30 cellular contexts compared by ENCODE assay signal in genomic region chr13:91468301-91468700, GRCh38.
DNase-seq lines count a peak whose midpoint lies in the region; ATAC-seq, FAIRE-seq and TF ChIP-seq lines count a peak whose summit lies in the region.
"Had no signal": no experiment of that assay in that cellular context is flagged by ENCODE, and none has a peak within 500 bp of the region (broad histone marks: within the 10 kb centered on the region; RNA-seq: fewer than 3 reads in every experiment).

No MANE protein-coding gene starts in this region.

- H3K4me3 Mint-ChIP-seq in astrocyte (ENCODE audit: unreplicated experiment) = no peak overlapping the region
- H3K4me3 Mint-ChIP-seq: activated CD4-positive, alpha-beta T cell treated with anti-CD3 and anti-CD28 coated beads for 36 hours; CD4-positive, CD25-positive, alpha-beta regulatory T cell; neural progenitor cell; T-helper 1 cell treated with Interleukin-12 subunit alpha and Interleukin-12 subunit beta and Interleukin-4 antibody, amounts not matched to agents 30 μg/mL and 1 μg/mL, for 36 hours had no signal

- DNase-seq in M059J (ENCODE audit: low read depth) = peak; percentile 5
- DNase-seq in astrocyte (ENCODE audit: low read depth) = peak; percentile 1
- peak; percentile 10 for DNase-seq in kidney glomerular epithelial cell (lab: John Stamatoyannopoulos, UW)
- DNase-seq in NCI-H1105 treated with DMSO at 0.1 percent for 48 hours (lab: John Stamatoyannopoulos, UW) = no peak
- no peak for DNase-seq in nucleus accumbens (lab: John Stamatoyannopoulos, UW)
- no peak for DNase-seq in AML-193 (lab: John Stamatoyannopoulos, UW)
- no peak for DNase-seq in GM12892 (ENCODE audit: insufficient read length)
- DNase-seq: activated CD4-positive, alpha-beta T cell treated with anti-CD3 and anti-CD28 coated beads for 36 hours; activated CD8-positive, alpha-beta memory T cell treated with anti-CD3 and anti-CD28 coated beads for 24 hours; activated naive CD4-positive, alpha-beta T cell; activated T-cell treated with anti-CD3 and anti-CD28 coated beads, Interleukin-2, amount 50 U/mL, for 48 hours; amniotic stem cell; CD4-positive, CD25-positive, alpha-beta regulatory T cell; esophagus squamous epithelium; islet precursor cell; Kasumi-1; NCI-H1105; NCI-H2081; psoas muscle; SHP77 treated with DMSO at 0.1 percent for 48 hours; stimulated activated CD8-positive, alpha-beta memory T cell treated with anti-CD3 and anti-CD28 coated beads, Interleukin-4, amount 100 ng/mL, for 48 hours; stomach had no signal

- H3K27ac ChIP-seq in astrocyte (ENCODE audit: low read depth, low read length) = no peak overlapping the region
- H3K27ac ChIP-seq: cardiac muscle cell, coronary artery, esophagus squamous epithelium, gastroesophageal sphincter, neural progenitor cell, psoas muscle, stomach, tibial nerve had no signal

- H3K4me1 ChIP-seq in astrocyte (ENCODE audit: insufficient read depth, low read length) = no peaks in the 10 kb centered on the region
- H3K4me1 ChIP-seq: esophagus squamous epithelium, gastroesophageal sphincter, neural progenitor cell, psoas muscle, stomach, tibial nerve had no signal

- H2AFZ ChIP-seq in astrocyte (ENCODE audit: low read depth, low read length) = no peak overlapping the region
- H2AFZ ChIP-seq: neural progenitor cell had no signal

- no peak for FAIRE-seq in astrocyte (lab: Jason Lieb, UNC)
- no peak for FAIRE-seq in GM12892 (lab: Jason Lieb, UNC)

- TF ChIP-seq CTCF in astrocyte (IDR thresholded peaks at IDR 0.05; ENCODE audit: insufficient read depth, low read depth, low read length) = no peak

- H3K36me3 Mint-ChIP-seq in astrocyte (ENCODE audit: low read depth, unreplicated experiment) = no peaks in the 10 kb centered on the region
- H3K36me3 Mint-ChIP-seq: CD4-positive, CD25-positive, alpha-beta regulatory T cell; neural progenitor cell had no signal

- no peak for TF ChIP-seq POLR2A in GM12892 (IDR thresholded peaks at IDR 0.05; ENCODE audit: low read depth, low read length)

- no peaks in the 10 kb centered on the region for H4K20me1 ChIP-seq in astrocyte (ENCODE audit: insufficient read depth, low read length)

- no peaks in the 10 kb centered on the region for H3K27me3 ChIP-seq in astrocyte (ENCODE audit: insufficient read depth, low read length)
- H3K27me3 ChIP-seq: cardiac muscle cell, esophagus squamous epithelium, neural progenitor cell, stomach, tibial nerve had no signal

- H3K4me1 Mint-ChIP-seq in astrocyte (ENCODE audit: low read depth, unreplicated experiment) = peaks cover 7% of the 10 kb centered on the region
- H3K4me1 Mint-ChIP-seq: activated CD4-positive, alpha-beta T cell treated with anti-CD3 and anti-CD28 coated beads for 36 hours; CD4-positive, CD25-positive, alpha-beta regulatory T cell had no signal

- peak; percentile 48 for ATAC-seq in GM21529 (IDR thresholded peaks at IDR 0.05; ENCODE audit: unreplicated experiment)
- ATAC-seq: activated CD4-positive, alpha-beta T cell treated with anti-CD3 and anti-CD28 coated beads for 36 hours; gastroesophageal sphincter; psoas muscle had no signal

- no peaks in the 10 kb centered on the region for H3K27me3 Mint-ChIP-seq in astrocyte (ENCODE audit: low read depth, unreplicated experiment)
- H3K27me3 Mint-ChIP-seq: CD4-positive, CD25-positive, alpha-beta regulatory T cell had no signal

- H3K4me3 ChIP-seq in astrocyte (ENCODE audit: insufficient read depth, low read depth, low read length) = no peak overlapping the region
- H3K4me3 ChIP-seq: cardiac muscle cell, coronary artery, esophagus squamous epithelium, gastroesophageal sphincter, lung, neural progenitor cell, psoas muscle, stomach, tibial nerve had no signal

- no peak overlapping the region for H3K9ac ChIP-seq in astrocyte (ENCODE audit: low read length)
- H3K9ac ChIP-seq: neural progenitor cell had no signal

- H3K27ac Mint-ChIP-seq in astrocyte (ENCODE audit: unreplicated experiment) = no peak overlapping the region
- H3K27ac Mint-ChIP-seq: activated CD4-positive, alpha-beta T cell treated with anti-CD3 and anti-CD28 coated beads for 36 hours; CD4-positive, CD25-positive, alpha-beta regulatory T cell; neural progenitor cell; T-helper 1 cell treated with Interleukin-12 subunit alpha and Interleukin-12 subunit beta and Interleukin-4 antibody, amounts not matched to agents 30 μg/mL and 1 μg/mL, for 36 hours had no signal

- no peaks in the 10 kb centered on the region for H3K9me3 ChIP-seq in astrocyte (ENCODE audit: insufficient read depth, low read depth, low read length)
- H3K9me3 ChIP-seq: esophagus squamous epithelium, gastroesophageal sphincter, psoas muscle, stomach, tibial nerve had no signal

- H3K79me2 ChIP-seq in astrocyte (ENCODE audit: insufficient read depth, low read length) = no peaks in the 10 kb centered on the region

- H3K36me3 ChIP-seq in astrocyte (ENCODE audit: insufficient read depth, low read length) = no peaks in the 10 kb centered on the region
- H3K36me3 ChIP-seq: cardiac muscle cell, esophagus squamous epithelium, gastroesophageal sphincter, neural progenitor cell, stomach, tibial nerve had no signal

- no peak overlapping the region for H3K4me2 ChIP-seq in astrocyte (ENCODE audit: low read length)
- H3K4me2 ChIP-seq: neural progenitor cell had no signal

- H3K9me3 Mint-ChIP-seq in astrocyte (ENCODE audit: unreplicated experiment) = no peaks in the 10 kb centered on the region
- H3K9me3 Mint-ChIP-seq: neural progenitor cell; T-helper 1 cell treated with Interleukin-12 subunit alpha and Interleukin-12 subunit beta and Interleukin-4 antibody, amounts not matched to agents 30 μg/mL and 1 μg/mL, for 36 hours had no signal

Comparison
In these comparisons a context has a peak if more than half of its experiments do, and no peak if none do; other contexts are left out.
1. DNase-seq: peak in M059J (single experiment), astrocyte (single experiment) and kidney glomerular epithelial cell (single experiment); none in NCI-H1105 treated with DMSO at 0.1 percent for 48 hours (single experiment), nucleus accumbens (0 of 56), AML-193 (0 of 2) and GM12892 (single experiment).